8 cellular contexts compared by ENCODE assay signal in the genomic region with DNA sequence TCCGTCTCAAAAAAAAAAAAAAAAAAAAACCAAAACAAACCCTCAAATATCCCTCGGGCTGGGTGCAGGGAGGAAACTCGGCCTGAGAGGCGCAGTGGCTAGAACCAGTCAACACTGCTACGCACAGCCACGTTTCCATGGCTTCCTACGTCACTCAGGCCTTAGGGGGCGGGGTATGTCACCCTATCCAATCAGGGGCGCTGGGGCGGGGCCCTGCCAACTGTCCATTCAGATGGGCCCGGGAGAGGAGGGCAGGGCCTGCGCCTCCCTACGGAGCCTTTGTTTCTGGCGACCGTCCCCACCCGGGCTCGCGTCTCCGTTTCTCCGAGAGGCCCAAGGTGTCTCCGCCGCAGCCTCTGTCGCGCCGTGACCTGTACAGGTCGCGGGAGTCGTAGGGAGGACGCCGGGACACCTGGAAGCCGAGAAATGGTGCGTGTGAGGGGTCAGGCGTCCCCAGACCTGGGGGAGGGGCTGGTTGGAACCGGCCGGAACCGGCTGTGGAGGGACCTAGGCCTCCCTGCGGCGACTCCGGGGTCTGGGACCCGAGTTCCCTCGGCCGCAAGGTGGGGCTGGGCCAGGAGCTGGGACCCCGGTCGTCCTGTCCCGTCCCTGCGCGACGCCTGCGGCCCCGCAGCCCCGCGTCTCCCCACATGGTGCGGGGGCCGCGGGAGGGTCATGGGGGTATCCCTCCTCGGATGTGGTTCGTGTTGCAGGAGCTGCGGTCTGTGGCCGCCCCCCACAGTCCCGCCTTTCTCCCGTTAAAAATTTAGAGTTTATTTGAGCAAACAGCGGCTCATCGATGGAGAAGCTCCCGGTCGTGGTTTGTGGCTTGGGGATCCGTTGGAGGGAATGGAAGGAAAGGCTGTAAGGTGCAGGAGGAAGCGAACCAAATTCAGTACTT. TPM values are rescaled to one million over a fixed set of nuclear protein-coding genes. Genes with fewer than 3 reads are reported as not detected.
DNase-seq lines count a peak whose midpoint lies in the region; ATAC-seq, FAIRE-seq and TF ChIP-seq lines count a peak whose summit lies in the region.

A gene (plus strand): TSS at position 282 of the 901 bp plus-strand sequence. CDS start 145 bp downstream, at position 427.

- 5% methylated on average over 13 of the region's 67 CpGs for WGBS in mammary epithelial cell (ENCODE audit: low coverage, missing lambda C conversion rate)
- WGBS in small intestine, 3 donors = 0% methylated on average over 49 to 67 of the region's 67 CpGs

- peak within 1 kb of the TSS; percentile 93 for H2AFZ ChIP-seq in mammary epithelial cell (ENCODE audit: low read depth, low read length)

- TF ChIP-seq CTCF in VCaP (conservative IDR thresholded peaks at IDR 0.05) = peak; percentile 4; the same call in 1 of the 2 replicates
- TF ChIP-seq CTCF in mammary epithelial cell (conservative IDR thresholded peaks at IDR 0.05 in 1 of 2, IDR thresholded peaks at IDR 0.05 in 1 of 2; ENCODE audit: extremely low read depth in 1 of 2, insufficient read depth in 1 of 2, low read depth in 1 of 2, low read length in 2 of 2) = no peak

- no peaks in the 10 kb centered on the region for H3K4me1 ChIP-seq in mammary epithelial cell (ENCODE audit: insufficient read depth, low read length)
- peaks cover 2 to 3% of the 10 kb centered on the region in 2 donors for H3K4me1 ChIP-seq in small intestine (ENCODE audit: control insufficient read depth in 2 of 2, insufficient read depth in 1 of 2, low read depth in 1 of 2, low read length in 1 of 2)

- intact Hi-C loops in mammary epithelial cell (cut with micrococcal nuclease) = no loop called here

- peak within 1 kb of the TSS; percentile 77 for H3K9ac ChIP-seq in mammary epithelial cell (ENCODE audit: insufficient read depth, low read length)

- peak within 1 kb of the TSS; percentile 89 for H3K4me2 ChIP-seq in mammary epithelial cell (ENCODE audit: insufficient read depth, low read depth, low read length)

- ATAC-seq in GM18867 (IDR thresholded peaks at IDR 0.05; ENCODE audit: unreplicated experiment) (peak; percentile 97), HG03103 (IDR thresholded peaks at IDR 0.05; ENCODE audit: low read depth, unreplicated experiment) (peak; percentile 97)

- no peak for FAIRE-seq in small intestine (lab: Jason Lieb, UNC)

- H3K79me2 ChIP-seq in mammary epithelial cell (ENCODE audit: insufficient read depth, low read length) = peaks cover 47% of the 10 kb centered on the region

- H3K27me3 ChIP-seq in mammary epithelial cell (ENCODE audit: insufficient read depth, low read length) = no peaks in the 10 kb centered on the region
- H3K27me3 ChIP-seq in small intestine (ENCODE audit: control insufficient read depth in 2 of 2, insufficient read depth in 2 of 2, low read length in 2 of 2) = no peaks in the 10 kb centered on the region

- DNase-seq in ACHN (peak; percentile 95), NCI-H2171 treated with DMSO at 0.1 percent for 48 hours (lab: John Stamatoyannopoulos, UW) (peak; percentile 98), mammary epithelial cell (peak; percentile 97), iPS-NIHi11 (ENCODE audit: low spot score) (peak; percentile 99), small intestine (peak; percentile 99)

- H3K36me3 ChIP-seq in mammary epithelial cell (ENCODE audit: insufficient read depth, low read length) (no peaks in the 10 kb centered on the region), small intestine (ENCODE audit: control insufficient read depth in 2 of 2, insufficient read depth in 2 of 2, low read length in 2 of 2) (peaks cover 0 to 1% of the 10 kb centered on the region in 2 donors)

- in situ Hi-C loops in ACHN (cut with HindIII; ENCODE audit: low pct_ligation_motif_present, low pct_unique_long_range_greater_than_20kb, low sequenced_read_pairs) (no loop called here), mammary epithelial cell (cut with MboI; ENCODE audit: low sequenced_read_pairs in 2 of 2) (no loop called here)

- H3K4me3 ChIP-seq in mammary epithelial cell (replicated peaks in 1 of 3; ENCODE audit: insufficient read depth in 1 of 3, low read depth in 2 of 3, low read length in 3 of 3) = peak within 1 kb of the TSS; percentile 74 to 99 (median 84)
- H3K4me3 ChIP-seq in small intestine (ENCODE audit: low read depth in 1 of 2, low read length in 2 of 2) = peak within 1 kb of the TSS; percentile 85 to 88

- H3K27ac ChIP-seq in VCaP (peak within 1 kb of the TSS; percentile 93), mammary epithelial cell (ENCODE audit: insufficient read depth, low read depth, low read length) (peak within 1 kb of the TSS; percentile 74), small intestine (ENCODE audit: low read depth in 1 of 2, low read length in 1 of 2) (peak within 1 kb of the TSS; percentile 88 to 96)

- H4K20me1 ChIP-seq in mammary epithelial cell (ENCODE audit: insufficient read depth, low read length) = no peaks in the 10 kb centered on the region

- H3K9me3 ChIP-seq in mammary epithelial cell (replicated peaks; ENCODE audit: insufficient read depth, low read length) = no peaks in the 10 kb centered on the region
- H3K9me3 ChIP-seq in small intestine (ENCODE audit: control insufficient read depth, low read depth) = no peaks in the 10 kb centered on the region

- CTCF ChIA-PET in mammary epithelial cell (lab: Charles Lee; ENCODE audit: low non-redundant PET) = no interaction called here

- dilution Hi-C loops in mammary epithelial cell (cut with HindIII; ENCODE audit: low sequenced_read_pairs) = no loop called here

- BruUV-seq in mammary epithelial cell (replicated peaks; lab: Mats Ljungman, UMichigan) = TSS peak; percentile 49

RNA-seq across cellular contexts. Expression of the gene that starts here (rescaled TPM):
- total RNA-seq in mammary epithelial cell = 10 to 100 TPM in 1 of 2 donors, 1 to 10 TPM in 1; 7.4 to 18.5 TPM
- 4.3 TPM for polyA plus RNA-seq in mammary epithelial cell
- 3.7 TPM for polyA minus RNA-seq in mammary epithelial cell
- 1 to 10 TPM; 3.8 to 6.8 (median 5.1) TPM for polyA plus RNA-seq in small intestine

Comparison
In these comparisons a context has a peak if more than half of its experiments do, and no peak if none do; other contexts are left out.
1. Peak in every context shown above with its lines: DNase-seq, ATAC-seq, H3K4me3 ChIP-seq and H3K27ac ChIP-seq.